In genomic region chr9:109953300-109953699, GRCh38 we compare ENCODE assay signal across 1 cellular context.
TF ChIP-seq lines count a peak whose summit lies in the region.

No MANE protein-coding gene starts in this region.

TF ChIP-seq in GM12878, 131 proteins besides CTCF, POLR2A, EP300 and RAD21 (continued from another document):
- TF ChIP-seq REST (IDR thresholded peaks at IDR 0.05; ENCODE audit: low read depth, low read length) (no peak), PKNOX1 (IDR thresholded peaks at IDR 0.05) (no peak), POLR2AphosphoS5 (IDR thresholded peaks at IDR 0.05; ENCODE audit: low read length) (no peak), NFYA (IDR thresholded peaks at IDR 0.05; ENCODE audit: borderline replicate concordance, low read depth, low read length) (no peak), E2F8 (IDR thresholded peaks at IDR 0.05; ENCODE audit: low read depth, partially characterized antibody) (no peak), MYB (IDR thresholded peaks at IDR 0.05; ENCODE audit: borderline replicate concordance, low read depth, low read length) (no peak), PBX3 (IDR thresholded peaks at IDR 0.05; ENCODE audit: insufficient replicate concordance, low read depth, low read length) (no peak), NR2C1 (IDR thresholded peaks at IDR 0.05) (no peak), ZNF274 (IDR thresholded peaks at IDR 0.05; ENCODE audit: insufficient read depth, insufficient read length) (no peak), TCF7 (IDR thresholded peaks at IDR 0.05; ENCODE audit: borderline replicate concordance) (no peak), JUNB (IDR thresholded peaks at IDR 0.05) (no peak), EZH2 (IDR thresholded peaks at IDR 0.05; ENCODE audit: borderline replicate concordance, control insufficient read depth, low read depth, low read length) (no peak), HSF1 (IDR thresholded peaks at IDR 0.05; ENCODE audit: low read depth, low read length) (no peak), TAF1 (IDR thresholded peaks at IDR 0.05; ENCODE audit: borderline replicate concordance, low read depth, low read length) (no peak), SMAD5 (IDR thresholded peaks at IDR 0.05; ENCODE audit: low read depth) (no peak)
